12 cellular contexts compared by ENCODE assay signal in genomic region chr3:187870360-187871203, GRCh38.
DNase-seq lines count a peak whose midpoint lies in the region; ATAC-seq, FAIRE-seq and TF ChIP-seq lines count a peak whose summit lies in the region.
"Had no signal": no experiment of that assay in that cellular context is flagged by ENCODE, and none has a peak within 500 bp of the region (broad histone marks: within the 10 kb centered on the region; RNA-seq: fewer than 3 reads in every experiment).

No MANE protein-coding gene starts in this region.

- intact Hi-C loops in activated CD4-positive, alpha-beta memory T cell treated with anti-CD3 and anti-CD28 coated beads for 36 hours (cut with micrococcal nuclease), result loop anchor here (1.0 to 2.0 kb wide), 3 partner anchors 48 to 122 kb away; no protein-coding TSS in a partner anchor
- intact Hi-C loops in sigmoid colon (cut with DNase I), result no loop called here

- TF ChIP-seq EP300 in sigmoid colon (IDR thresholded peaks at IDR 0.05), result no peak

- peak overlapping the region; percentile 40 for H3K27ac Mint-ChIP-seq in activated CD4-positive, alpha-beta memory T cell treated with anti-CD3 and anti-CD28 coated beads for 36 hours
- no peak overlapping the region for H3K27ac Mint-ChIP-seq in activated CD4-positive, alpha-beta memory T cell treated with anti-CD3 and anti-CD28 coated beads, Interleukin-2, amount 10 ng/mL, durations not matched to agents 7 days and 5 days
- H3K27ac Mint-ChIP-seq: H9 had no signal

- TF ChIP-seq CTCF in GM10248 (IDR thresholded peaks at IDR 0.05; ENCODE audit: control extremely low read depth, extremely low read depth, low read depth, missing control alignments) (no peak), sigmoid colon (IDR thresholded peaks at IDR 0.05) (no peak)

- CTCF ChIA-PET in activated CD4-positive, alpha-beta memory T cell treated with anti-CD3 and anti-CD28 coated beads for 36 hours (lab: Charles Lee), result interaction anchor here (1.2 to 2.3 kb wide), 3 partner anchors 39 to 125 kb away, joined by 3 to 15 read pairs (median 4); no protein-coding TSS in a partner anchor
- CTCF ChIA-PET in activated CD4-positive, alpha-beta memory T cell treated with anti-CD3 and anti-CD28 coated beads, Interleukin-2, amount 10 ng/mL, durations not matched to agents 7 days and 5 days (lab: Charles Lee), result no interaction called here
- CTCF ChIA-PET in GM10248 (lab: Yijun Ruan, JAX), result interaction anchor here (1.5 to 1.8 kb wide), 2 partner anchors 8 to 122 kb away, joined by 5 to 6 read pairs; no protein-coding TSS in a partner anchor

- no peaks in the 10 kb centered on the region for H3K9me3 ChIP-seq in sigmoid colon
- H3K9me3 ChIP-seq: esophagus muscularis mucosa had no signal

- H3K36me3 Mint-ChIP-seq in activated CD4-positive, alpha-beta memory T cell treated with anti-CD3 and anti-CD28 coated beads for 36 hours, result no peaks in the 10 kb centered on the region
- H3K36me3 Mint-ChIP-seq in activated CD4-positive, alpha-beta memory T cell treated with anti-CD3 and anti-CD28 coated beads, Interleukin-2, amount 10 ng/mL, durations not matched to agents 7 days and 5 days (ENCODE audit: low read depth), result no peaks in the 10 kb centered on the region

- H3K36me3 ChIP-seq in sigmoid colon, result no peaks in the 10 kb centered on the region
- H3K36me3 ChIP-seq: cardiac muscle cell, esophagus muscularis mucosa had no signal

- WGBS in sigmoid colon, 2 donors, result 81 to 82% methylated on average over 5 of the region's 5 CpGs

- no peak overlapping the region for H3K4me3 ChIP-seq in sigmoid colon
- H3K4me3 ChIP-seq: cardiac muscle cell, esophagus muscularis mucosa had no signal

- H3K4me3 Mint-ChIP-seq in activated CD4-positive, alpha-beta memory T cell treated with anti-CD3 and anti-CD28 coated beads for 36 hours, result no peak overlapping the region
- no peak overlapping the region for H3K4me3 Mint-ChIP-seq in activated CD4-positive, alpha-beta memory T cell treated with anti-CD3 and anti-CD28 coated beads, Interleukin-2, amount 10 ng/mL, durations not matched to agents 7 days and 5 days
- H3K4me3 Mint-ChIP-seq: H9 had no signal

- H3K9me3 Mint-ChIP-seq in activated CD4-positive, alpha-beta memory T cell treated with anti-CD3 and anti-CD28 coated beads for 36 hours, result no peaks in the 10 kb centered on the region
- H3K9me3 Mint-ChIP-seq in activated CD4-positive, alpha-beta memory T cell treated with anti-CD3 and anti-CD28 coated beads, Interleukin-2, amount 10 ng/mL, durations not matched to agents 7 days and 5 days, result no peaks in the 10 kb centered on the region

- POLR2A ChIA-PET in activated CD4-positive, alpha-beta memory T cell treated with anti-CD3 and anti-CD28 coated beads for 36 hours (lab: Charles Lee), result interaction anchor here (1.0 to 1.4 kb wide), 5 partner anchors 46 to 127 kb away, joined by 3 to 5 read pairs (median 3); no protein-coding TSS in a partner anchor
- POLR2A ChIA-PET in activated CD4-positive, alpha-beta memory T cell treated with anti-CD3 and anti-CD28 coated beads, Interleukin-2, amount 10 ng/mL, durations not matched to agents 7 days and 5 days (lab: Charles Lee), result interaction anchor here (0.6 to 1.5 kb wide), 2 partner anchors 128 to 179 kb away, joined by 3 to 5 read pairs; no protein-coding TSS in a partner anchor
- POLR2A ChIA-PET in GM10248 (lab: Yijun Ruan, JAX), result no interaction called here

- peak; percentile 45 for DNase-seq in activated CD4-positive, alpha-beta memory T cell treated with anti-CD3 and anti-CD28 coated beads for 36 hours
- no peak for DNase-seq in activated CD4-positive, alpha-beta memory T cell treated with anti-CD3 and anti-CD28 coated beads, Interleukin-2, amount 10 ng/mL, durations not matched to agents 7 days and 5 days
- DNase-seq in H54 (ENCODE audit: insufficient read length, low spot score), result no peak
- peak; percentile 28 for DNase-seq in stimulated activated CD4-positive, alpha-beta T cell treated with anti-CD3 and anti-CD28 coated beads, Interleukin-1b, Interleukin-23, amount 100 ng/mL, for 48 hours
- no peak for DNase-seq in GM10248 (ENCODE audit: extremely low spot score)
- DNase-seq in sigmoid colon, result no peak
- no peak for DNase-seq in SW480 (ENCODE audit: low spot score)
- DNase-seq: H9, NCI-H2029 had no signal

- H3K27me3 ChIP-seq in sigmoid colon, result no peaks in the 10 kb centered on the region
- H3K27me3 ChIP-seq: cardiac muscle cell, esophagus muscularis mucosa had no signal

- peak; percentile 61 for FAIRE-seq in H54 (lab: Jason Lieb, UNC)

- no peaks in the 10 kb centered on the region for H3K27me3 Mint-ChIP-seq in activated CD4-positive, alpha-beta memory T cell treated with anti-CD3 and anti-CD28 coated beads for 36 hours
- no peaks in the 10 kb centered on the region for H3K27me3 Mint-ChIP-seq in activated CD4-positive, alpha-beta memory T cell treated with anti-CD3 and anti-CD28 coated beads, Interleukin-2, amount 10 ng/mL, durations not matched to agents 7 days and 5 days

- TF ChIP-seq POLR2A in H54 (IDR thresholded peaks at IDR 0.05; ENCODE audit: low read depth, low read length) (no peak), sigmoid colon (IDR thresholded peaks at IDR 0.05) (no peak)

- no peak overlapping the region for H3K27ac ChIP-seq in sigmoid colon
- H3K27ac ChIP-seq: cardiac muscle cell, esophagus muscularis mucosa had no signal

- H3K4me1 Mint-ChIP-seq in activated CD4-positive, alpha-beta memory T cell treated with anti-CD3 and anti-CD28 coated beads for 36 hours (ENCODE audit: low read depth), result peaks cover 22% of the 10 kb centered on the region
- peaks cover 16% of the 10 kb centered on the region for H3K4me1 Mint-ChIP-seq in activated CD4-positive, alpha-beta memory T cell treated with anti-CD3 and anti-CD28 coated beads, Interleukin-2, amount 10 ng/mL, durations not matched to agents 7 days and 5 days
- H3K4me1 Mint-ChIP-seq: H9 had no signal

- no peaks in the 10 kb centered on the region for H3K4me1 ChIP-seq in sigmoid colon
- H3K4me1 ChIP-seq: esophagus muscularis mucosa had no signal

- ATAC-seq in HG03469 (IDR thresholded peaks at IDR 0.05; ENCODE audit: unreplicated experiment), result peak; percentile 58

Comparison
In these comparisons a context has a peak if more than half of its experiments do, and no peak if none do; other contexts are left out.
1. DNase-seq: peak in activated CD4-positive, alpha-beta memory T cell treated with anti-CD3 and anti-CD28 coated beads for 36 hours (single experiment) and stimulated activated CD4-positive, alpha-beta T cell treated with anti-CD3 and anti-CD28 coated beads, Interleukin-1b, Interleukin-23, amount 100 ng/mL, for 48 hours (single experiment); none in activated CD4-positive, alpha-beta memory T cell treated with anti-CD3 and anti-CD28 coated beads, Interleukin-2, amount 10 ng/mL, durations not matched to agents 7 days and 5 days (single experiment), H54 (single experiment), GM10248 (single experiment), sigmoid colon (single experiment) and SW480 (single experiment).